In the genomic region with DNA sequence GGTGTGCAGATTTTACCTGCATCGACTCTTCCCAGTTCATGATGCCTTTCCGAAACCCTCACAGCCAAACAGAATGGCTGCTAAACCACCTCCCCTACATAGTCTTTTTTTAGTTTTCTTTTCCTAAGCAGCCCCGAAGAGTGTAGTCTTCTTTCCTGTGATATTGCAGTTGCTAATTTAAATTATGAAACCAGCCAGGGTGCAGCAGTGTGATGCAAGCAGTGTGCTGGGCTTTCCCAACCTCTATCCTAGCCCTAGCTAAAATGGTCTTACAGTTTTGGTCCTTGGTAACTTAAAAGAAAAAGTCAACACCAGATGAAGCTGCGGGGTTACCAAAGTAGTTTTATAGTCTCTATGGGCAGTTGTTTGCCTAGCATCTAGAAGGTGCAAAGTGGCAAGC, we compare ENCODE assay signal across 23 cellular contexts.
"Had no signal": no experiment of that assay in that cellular context is flagged by ENCODE, and none has a peak within 500 bp of the region (broad histone marks: within the 10 kb centered on the region; RNA-seq: fewer than 3 reads in every experiment).

No MANE protein-coding gene starts in this region.

- H3K9me3 ChIP-seq: colonic mucosa, left ventricle myocardium inferior, ovary, prostate gland, thoracic aorta, vagina had no signal

- H3K4me3 Mint-ChIP-seq: activated CD4-positive, alpha-beta memory T cell treated with anti-CD3 and anti-CD28 coated beads for 36 hours; activated naive CD8-positive, alpha-beta T cell treated with anti-CD3 and anti-CD28 coated beads for 36 hours; effector memory CD8-positive, alpha-beta T cell; mesothelial cell of epicardium; naive thymus-derived CD8-positive, alpha-beta T cell; type B pancreatic cell; WTC11 had no signal

- H3K9me3 Mint-ChIP-seq: activated CD4-positive, alpha-beta memory T cell treated with anti-CD3 and anti-CD28 coated beads for 36 hours; activated naive CD8-positive, alpha-beta T cell treated with anti-CD3 and anti-CD28 coated beads for 36 hours; effector memory CD8-positive, alpha-beta T cell; mesothelial cell of epicardium; naive thymus-derived CD8-positive, alpha-beta T cell; type B pancreatic cell; WTC11 had no signal

- H3K4me2 ChIP-seq: hepatocyte had no signal

- H3K27ac Mint-ChIP-seq: activated CD4-positive, alpha-beta memory T cell treated with anti-CD3 and anti-CD28 coated beads for 36 hours; activated naive CD8-positive, alpha-beta T cell treated with anti-CD3 and anti-CD28 coated beads for 36 hours; mesothelial cell of epicardium; naive thymus-derived CD8-positive, alpha-beta T cell; WTC11 had no signal

- H3K4me3 ChIP-seq: colonic mucosa, dorsolateral prefrontal cortex, hepatocyte, left ventricle myocardium inferior, ovary, prostate gland, thoracic aorta, vagina had no signal

- DNase-seq: activated CD4-positive, alpha-beta memory T cell treated with anti-CD3 and anti-CD28 coated beads for 36 hours; activated naive CD4-positive, alpha-beta T cell treated with Interleukin-2 at 50 U/mL for 16 hours; activated naive CD8-positive, alpha-beta T cell treated with anti-CD3 and anti-CD28 coated beads for 36 hours; activated T-cell treated with anti-CD3 and anti-CD28 coated beads, Interleukin-2, amount 50 U/mL, for 48 hours; central memory CD4-positive, alpha-beta T cell; colonic mucosa; dorsolateral prefrontal cortex; effector memory CD8-positive, alpha-beta T cell; foreskin melanocyte; kidney glomerular epithelial cell; left ventricle myocardium inferior; naive thymus-derived CD8-positive, alpha-beta T cell; ovary; stimulated activated CD4-positive, alpha-beta T cell treated with anti-CD3 and anti-CD28 coated beads, Interleukin-4, amount 100 ng/mL, for 24 hours; stimulated activated naive CD4-positive, alpha-beta T cell treated with Interleukin-2 at 50 U/mL for 16 hours had no signal

- H3K79me2 ChIP-seq: hepatocyte had no signal

- H3K36me3 Mint-ChIP-seq: activated CD4-positive, alpha-beta memory T cell treated with anti-CD3 and anti-CD28 coated beads for 36 hours; activated naive CD8-positive, alpha-beta T cell treated with anti-CD3 and anti-CD28 coated beads for 36 hours; naive thymus-derived CD8-positive, alpha-beta T cell; type B pancreatic cell; WTC11 had no signal

- H3K4me1 ChIP-seq: colonic mucosa, left ventricle myocardium inferior, prostate gland had no signal

- ATAC-seq: esophagus mucosa; naive thymus-derived CD8-positive, alpha-beta T cell; WTC11 had no signal

- H3K27me3 ChIP-seq: colonic mucosa, hepatocyte, ovary, vagina had no signal

- H3K36me3 ChIP-seq: colonic mucosa, left ventricle myocardium inferior, ovary, prostate gland, thoracic aorta, vagina had no signal

- H2AFZ ChIP-seq: hepatocyte had no signal

- H3K27me3 Mint-ChIP-seq: type B pancreatic cell had no signal

- H3K4me1 Mint-ChIP-seq: activated naive CD8-positive, alpha-beta T cell treated with anti-CD3 and anti-CD28 coated beads for 36 hours had no signal

- H3K27ac ChIP-seq: colonic mucosa, dorsolateral prefrontal cortex, hepatocyte, left ventricle myocardium inferior, ovary, prostate gland, thoracic aorta, vagina had no signal
